ENCODE assay signal across 22 cellular contexts in the genomic region with DNA sequence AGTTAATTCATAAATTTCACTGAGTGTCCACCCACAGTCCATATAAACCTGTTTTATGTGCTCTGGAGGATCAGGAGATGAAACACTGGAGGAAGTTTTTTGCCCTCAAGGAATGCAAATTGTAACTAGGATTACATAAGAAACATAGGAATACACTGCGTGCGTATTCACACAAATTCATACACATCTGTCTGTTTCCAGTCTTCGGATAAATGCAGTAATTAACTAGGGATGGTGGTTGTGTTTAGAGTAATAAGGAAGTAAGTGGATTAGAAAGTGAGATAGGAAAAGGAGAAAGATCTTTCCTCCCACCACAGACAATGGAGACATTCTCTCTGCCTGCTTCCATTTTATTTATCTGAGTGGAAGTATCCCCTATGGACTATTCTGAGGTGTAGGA. TPM values are rescaled to one million over a fixed set of nuclear protein-coding genes. Genes with fewer than 3 reads are reported as not detected.
A peak's percentile ranks its signal among the peaks of the same experiment; 100 is the strongest.
DNase-seq lines count a peak whose midpoint lies in the region; ATAC-seq and TF ChIP-seq lines count a peak whose summit lies in the region.
"Had no signal": no experiment of that assay in that cellular context is flagged by ENCODE, and none has a peak within 500 bp of the region (broad histone marks: within the 10 kb centered on the region; RNA-seq: fewer than 3 reads in every experiment).

No MANE protein-coding gene starts in this region.

- no TSS peak for BruUV-seq in HCT116 (replicated peaks; lab: Mats Ljungman, UMichigan)

- POLR2A ChIA-PET in HCT116 (lab: Charles Lee), result no interaction called here

- no peak overlapping the region for H3K4me2 ChIP-seq in HCT116 (ENCODE audit: low read length)

- intact Hi-C loops in HCT116 (cut with micrococcal nuclease), result no loop called here
- intact Hi-C loops in activated T-helper 1 cell treated with anti-CD3 and anti-CD28 coated beads, Interleukin-12 subunit alpha, Interleukin-12 subunit beta, Interleukin-2, Interleukin-4 antibody, amounts not matched to agents 30 ng/mL and 10 ng/mL and 1 ng/mL, durations not matched to agents 14 hours and 24 hours and 36 hours (cut with micrococcal nuclease), result no loop called here
- intact Hi-C loops in breast epithelium (cut with DNase I; ENCODE audit: low total_unique reads), result no loop called here

- RAD21 ChIA-PET in HCT116 (lab: Charles Lee; ENCODE audit: low non-redundant PET in 1 of 2, low total read pairs in 2 of 2, uncharacterized antibody in 2 of 2, unreplicated experiment in 2 of 2), result no interaction called here

- no peak for ATAC-seq in HCT116
- ATAC-seq in GM18873 (IDR thresholded peaks at IDR 0.05; ENCODE audit: low FRiP score, unreplicated experiment), result no peak
- ATAC-seq in GM19328 (IDR thresholded peaks at IDR 0.05; ENCODE audit: unreplicated experiment), result no peak
- ATAC-seq: CD8-positive, alpha-beta T cell had no signal

- H4K20me1 ChIP-seq in HCT116 (ENCODE audit: insufficient read depth), result no peaks in the 10 kb centered on the region

- H3K36me3 Mint-ChIP-seq in nephron (ENCODE audit: low read depth), result no peaks in the 10 kb centered on the region
- H3K36me3 Mint-ChIP-seq in activated T-helper 1 cell treated with anti-CD3 and anti-CD28 coated beads, Interleukin-12 subunit alpha, Interleukin-12 subunit beta, Interleukin-2, Interleukin-4 antibody, amounts not matched to agents 30 ng/mL and 10 ng/mL and 1 ng/mL, durations not matched to agents 14 hours and 24 hours and 36 hours (ENCODE audit: low read depth), result no peaks in the 10 kb centered on the region
- H3K36me3 Mint-ChIP-seq: CD8-positive, alpha-beta T cell had no signal

- no peak overlapping the region for H3K4me3 ChIP-seq in HCT116 (replicated peaks in 1 of 2; ENCODE audit: low read depth in 1 of 2, low read length in 2 of 2)
- no peak overlapping the region for H3K4me3 ChIP-seq in breast epithelium

- H3K9me3 ChIP-seq in HCT116 (ENCODE audit: control insufficient read depth in 1 of 2, insufficient read depth in 1 of 2, low read depth in 1 of 2, low read length in 2 of 2), result no peaks in the 10 kb centered on the region
- no peaks in the 10 kb centered on the region for H3K9me3 ChIP-seq in breast epithelium

- CTCF ChIA-PET in HCT116 (lab: Charles Lee), result no interaction called here

- H3K79me2 ChIP-seq in HCT116 (ENCODE audit: insufficient read depth, low read length), result no peaks in the 10 kb centered on the region

- no peak for TF ChIP-seq RAD21 in HCT116 (IDR thresholded peaks at IDR 0.05; ENCODE audit: low read depth)

- peaks cover 0 to 15% of the 10 kb centered on the region in 2 experiments; a peak in 2 of 4 replicates for H3K4me1 ChIP-seq in HCT116 (ENCODE audit: control insufficient read depth in 1 of 2, insufficient read depth in 2 of 2, low read length in 2 of 2)
- H3K4me1 ChIP-seq in breast epithelium, result no peaks in the 10 kb centered on the region

- TF ChIP-seq CTCF in HCT116 (IDR thresholded peaks at IDR 0.05 in 2 of 3, conservative IDR thresholded peaks at IDR 0.05 in 1 of 3; ENCODE audit: borderline replicate concordance in 1 of 3, insufficient read depth in 1 of 3, low read depth in 2 of 3, low read length in 2 of 3) (no peak), nephron (IDR thresholded peaks at IDR 0.05; ENCODE audit: unreplicated experiment in 3 of 3) (no peak), breast epithelium (IDR thresholded peaks at IDR 0.05) (no peak)

- 0 out of 2 replicates have a peak, but pooled peaks cover 3% of the 10 kb centered on the region for H3K9me2 ChIP-seq in HCT116 (ENCODE audit: insufficient read depth)

- no peaks in the 10 kb centered on the region for H3K9me3 Mint-ChIP-seq in nephron
- H3K9me3 Mint-ChIP-seq in activated T-helper 1 cell treated with anti-CD3 and anti-CD28 coated beads, Interleukin-12 subunit alpha, Interleukin-12 subunit beta, Interleukin-2, Interleukin-4 antibody, amounts not matched to agents 30 ng/mL and 10 ng/mL and 1 ng/mL, durations not matched to agents 14 hours and 24 hours and 36 hours, result no peaks in the 10 kb centered on the region
- H3K9me3 Mint-ChIP-seq: CD8-positive, alpha-beta T cell had no signal

- TF ChIP-seq POLR2A in HCT116 (IDR thresholded peaks at IDR 0.05; ENCODE audit: borderline replicate concordance, extremely low read depth, insufficient read depth, insufficient read length), result no peak
- TF ChIP-seq POLR2A in breast epithelium (IDR thresholded peaks at IDR 0.05), result no peak

- H3K27me3 Mint-ChIP-seq in nephron (ENCODE audit: low read depth), result no peaks in the 10 kb centered on the region
- H3K27me3 Mint-ChIP-seq in activated T-helper 1 cell treated with anti-CD3 and anti-CD28 coated beads, Interleukin-12 subunit alpha, Interleukin-12 subunit beta, Interleukin-2, Interleukin-4 antibody, amounts not matched to agents 30 ng/mL and 10 ng/mL and 1 ng/mL, durations not matched to agents 14 hours and 24 hours and 36 hours (ENCODE audit: insufficient read depth), result peaks cover 4% of the 10 kb centered on the region

- no peaks in the 10 kb centered on the region for H3K36me3 ChIP-seq in HCT116 (ENCODE audit: control insufficient read depth in 1 of 2, insufficient read depth in 2 of 2, low read length in 2 of 2)
- no peaks in the 10 kb centered on the region for H3K36me3 ChIP-seq in breast epithelium

- no peak overlapping the region for H3K9ac ChIP-seq in HCT116 (ENCODE audit: low read length)

- H2AFZ ChIP-seq in HCT116 (ENCODE audit: low read depth, low read length, poor library complexity, severe bottlenecking), result peak overlapping the region; percentile 16

- H3K27ac ChIP-seq in HCT116 (ENCODE audit: low read depth, low read length) (no peak overlapping the region), breast epithelium (no peak overlapping the region)

- peaks cover 13% of the 10 kb centered on the region for H3K4me1 Mint-ChIP-seq in nephron
- H3K4me1 Mint-ChIP-seq in activated T-helper 1 cell treated with anti-CD3 and anti-CD28 coated beads, Interleukin-12 subunit alpha, Interleukin-12 subunit beta, Interleukin-2, Interleukin-4 antibody, amounts not matched to agents 30 ng/mL and 10 ng/mL and 1 ng/mL, durations not matched to agents 14 hours and 24 hours and 36 hours (ENCODE audit: low read depth), result peaks cover 13% of the 10 kb centered on the region

- no peak overlapping the region for H3K4me3 Mint-ChIP-seq in nephron
- H3K4me3 Mint-ChIP-seq in activated T-helper 1 cell treated with anti-CD3 and anti-CD28 coated beads, Interleukin-12 subunit alpha, Interleukin-12 subunit beta, Interleukin-2, Interleukin-4 antibody, amounts not matched to agents 30 ng/mL and 10 ng/mL and 1 ng/mL, durations not matched to agents 14 hours and 24 hours and 36 hours, result no peak overlapping the region
- H3K4me3 Mint-ChIP-seq: CD8-positive, alpha-beta T cell had no signal

- H3K27ac Mint-ChIP-seq in nephron, result peak overlapping the region in 2 of 3 experiments; percentile 14 to 81
- H3K27ac Mint-ChIP-seq in activated T-helper 1 cell treated with anti-CD3 and anti-CD28 coated beads, Interleukin-12 subunit alpha, Interleukin-12 subunit beta, Interleukin-2, Interleukin-4 antibody, amounts not matched to agents 30 ng/mL and 10 ng/mL and 1 ng/mL, durations not matched to agents 14 hours and 24 hours and 36 hours, result no peak overlapping the region
- H3K27ac Mint-ChIP-seq: CD8-positive, alpha-beta T cell had no signal

- no peaks in the 10 kb centered on the region for H3K27me3 ChIP-seq in HCT116 (ENCODE audit: insufficient read depth, low read length)
- H3K27me3 ChIP-seq in breast epithelium, result no peaks in the 10 kb centered on the region

- DNase-seq in HCT116 (ENCODE audit: low read depth, low spot score) (no peak), NCI-H526 (lab: John Stamatoyannopoulos, UW) (peak; percentile 60 to 69), SK-N-DZ (ENCODE audit: low spot score) (peak; percentile 67), breast epithelium (ENCODE audit: low spot score in 2 of 2) (no peak)
- no peak for DNase-seq in activated T-helper 1 cell treated with anti-CD3 and anti-CD28 coated beads, Interleukin-12 subunit alpha, Interleukin-12 subunit beta, Interleukin-2, Interleukin-4 antibody, amounts not matched to agents 30 ng/mL and 10 ng/mL and 1 ng/mL, durations not matched to agents 14 hours and 24 hours and 36 hours (ENCODE audit: low spot score)
- DNase-seq: AML-193; C1 segment of cervical spinal cord; Calu3; CD8-positive, alpha-beta T cell; DMS153; GOT3; HCEC 1CT; Karpas-422; NCI-H1694; NCI-H2081; NCI-H2227 treated with DMSO at 0.1 percent for 48 hours; NCI-H510A; Right ventricle myocardium superior; T-helper 1 cell had no signal

TF ChIP-seq in HCT116, 20 proteins besides CTCF, POLR2A, EP300 and RAD21 (continues in another document):
- TF ChIP-seq, protein P1, sequence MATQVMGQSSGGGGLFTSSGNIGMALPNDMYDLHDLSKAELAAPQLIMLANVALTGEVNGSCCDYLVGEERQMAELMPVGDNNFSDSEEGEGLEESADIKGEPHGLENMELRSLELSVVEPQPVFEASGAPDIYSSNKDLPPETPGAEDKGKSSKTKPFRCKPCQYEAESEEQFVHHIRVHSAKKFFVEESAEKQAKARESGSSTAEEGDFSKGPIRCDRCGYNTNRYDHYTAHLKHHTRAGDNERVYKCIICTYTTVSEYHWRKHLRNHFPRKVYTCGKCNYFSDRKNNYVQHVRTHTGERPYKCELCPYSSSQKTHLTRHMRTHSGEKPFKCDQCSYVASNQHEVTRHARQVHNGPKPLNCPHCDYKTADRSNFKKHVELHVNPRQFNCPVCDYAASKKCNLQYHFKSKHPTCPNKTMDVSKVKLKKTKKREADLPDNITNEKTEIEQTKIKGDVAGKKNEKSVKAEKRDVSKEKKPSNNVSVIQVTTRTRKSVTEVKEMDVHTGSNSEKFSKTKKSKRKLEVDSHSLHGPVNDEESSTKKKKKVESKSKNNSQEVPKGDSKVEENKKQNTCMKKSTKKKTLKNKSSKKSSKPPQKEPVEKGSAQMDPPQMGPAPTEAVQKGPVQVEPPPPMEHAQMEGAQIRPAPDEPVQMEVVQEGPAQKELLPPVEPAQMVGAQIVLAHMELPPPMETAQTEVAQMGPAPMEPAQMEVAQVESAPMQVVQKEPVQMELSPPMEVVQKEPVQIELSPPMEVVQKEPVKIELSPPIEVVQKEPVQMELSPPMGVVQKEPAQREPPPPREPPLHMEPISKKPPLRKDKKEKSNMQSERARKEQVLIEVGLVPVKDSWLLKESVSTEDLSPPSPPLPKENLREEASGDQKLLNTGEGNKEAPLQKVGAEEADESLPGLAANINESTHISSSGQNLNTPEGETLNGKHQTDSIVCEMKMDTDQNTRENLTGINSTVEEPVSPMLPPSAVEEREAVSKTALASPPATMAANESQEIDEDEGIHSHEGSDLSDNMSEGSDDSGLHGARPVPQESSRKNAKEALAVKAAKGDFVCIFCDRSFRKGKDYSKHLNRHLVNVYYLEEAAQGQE (IDR thresholded peaks at IDR 0.05; ENCODE audit: low read depth), result no peak
- TF ChIP-seq EGR1 (IDR thresholded peaks at IDR 0.05; ENCODE audit: low read depth) (no peak), CBX3 (IDR thresholded peaks at IDR 0.05; ENCODE audit: low read depth) (no peak)

RNA-seq across cellular contexts. Expression of a gene that starts 35.7 kb away (rescaled TPM):
- total RNA-seq in HCT116 (2021; ENCODE audit: unreplicated experiment), result 10.1 TPM
- 4.2 and 7.8 TPM in 2 replicates for polyA plus RNA-seq in HCT116 (2012)
- 20.1 and 20.6 TPM in 2 replicates for polyA plus RNA-seq in SK-N-DZ (2014; cell fraction: cytosol; rRNA removed)
- 6.6 and 14.6 TPM in 2 replicates for polyA plus RNA-seq in SK-N-DZ (2014; cell fraction: nucleus; rRNA removed)
- total RNA-seq in activated T-helper 1 cell treated with anti-CD3 and anti-CD28 coated beads, Interleukin-12 subunit alpha, Interleukin-12 subunit beta, Interleukin-2, Interleukin-4 antibody, amounts not matched to agents 30 ng/mL and 10 ng/mL and 1 ng/mL, durations not matched to agents 14 hours and 24 hours and 36 hours, result not detected in 2 replicates
- under 1 TPM in 1 of 3 donors, not detected in 2; 0.98 TPM for total RNA-seq in breast epithelium
- total RNA-seq: CD8-positive, alpha-beta T cell had no signal

Comparison
In these comparisons a context has a peak if more than half of its experiments do, and no peak if none do; other contexts are left out.
1. DNase-seq: peak in NCI-H526 (2 of 2) and SK-N-DZ (single experiment); none in HCT116 (single experiment), activated T-helper 1 cell treated with anti-CD3 and anti-CD28 coated beads, Interleukin-12 subunit alpha, Interleukin-12 subunit beta, Interleukin-2, Interleukin-4 antibody, amounts not matched to agents 30 ng/mL and 10 ng/mL and 1 ng/mL, durations not matched to agents 14 hours and 24 hours and 36 hours (single experiment) and breast epithelium (0 of 2).